Comparison of ENCODE assay signal across 8 cellular contexts in genomic region chr7:75170461-75170860, GRCh38.
DNase-seq lines count a peak whose midpoint lies in the region; ATAC-seq and TF ChIP-seq lines count a peak whose summit lies in the region.
"Not testable (repeated sequence)": the region's sequence is repeated elsewhere in the genome, so short reads cannot be mapped to it uniquely, and the experiment has no call there.

No MANE protein-coding gene starts in this region.

- intact Hi-C loops in activated CD8-positive, alpha-beta T cell treated with anti-CD3 and anti-CD28 coated beads for 36 hours (cut with micrococcal nuclease), result not testable (repeated sequence)

- H3K9me3 Mint-ChIP-seq in activated CD8-positive, alpha-beta T cell treated with anti-CD3 and anti-CD28 coated beads for 36 hours; activated naive CD4-positive, alpha-beta T cell treated with anti-CD3 and anti-CD28 coated beads, Interleukin-2, amount 50 U/mL, for 72 hours; stimulated activated effector memory CD8-positive, alpha-beta T cell treated with anti-CD3 and anti-CD28 coated beads, Interleukin-12 subunit alpha, Interleukin-12 subunit beta, amount 100 ng/mL, for 72 hours: not testable (repeated sequence)

- not testable (repeated sequence) for H3K4me3 Mint-ChIP-seq in activated CD8-positive, alpha-beta T cell treated with anti-CD3 and anti-CD28 coated beads for 36 hours; stimulated activated effector memory CD8-positive, alpha-beta T cell treated with anti-CD3 and anti-CD28 coated beads, Interleukin-12 subunit alpha, Interleukin-12 subunit beta, amount 100 ng/mL, for 72 hours

- not testable (repeated sequence) for H3K4me1 ChIP-seq in BLaER1 treated with 17β-estradiol and CSF1 and Interleukin-3, amounts not matched to agents 10 nM and 100 nM

- H3K36me3 ChIP-seq in BLaER1 treated with 17β-estradiol and CSF1 and Interleukin-3, amounts not matched to agents 10 nM and 100 nM, result not testable (repeated sequence)

- H3K36me3 Mint-ChIP-seq in activated CD8-positive, alpha-beta T cell treated with anti-CD3 and anti-CD28 coated beads for 36 hours (ENCODE audit: low read depth); activated naive CD4-positive, alpha-beta T cell treated with anti-CD3 and anti-CD28 coated beads, Interleukin-2, amount 50 U/mL, for 72 hours; stimulated activated effector memory CD8-positive, alpha-beta T cell treated with anti-CD3 and anti-CD28 coated beads, Interleukin-12 subunit alpha, Interleukin-12 subunit beta, amount 100 ng/mL, for 72 hours: not testable (repeated sequence)

- H4K20me1 ChIP-seq in BLaER1 treated with 17β-estradiol and CSF1 and Interleukin-3, amounts not matched to agents 10 nM and 100 nM, result not testable (repeated sequence)

- POLR2A ChIA-PET in activated CD8-positive, alpha-beta T cell treated with anti-CD3 and anti-CD28 coated beads for 36 hours (lab: Charles Lee), result not testable (repeated sequence)

- DNase-seq in activated CD8-positive, alpha-beta T cell treated with anti-CD3 and anti-CD28 coated beads for 36 hours; activated naive CD4-positive, alpha-beta T cell treated with anti-CD3 and anti-CD28 coated beads, Interleukin-2, amount 50 U/mL, for 72 hours (ENCODE audit: low spot score in 2 of 2); stimulated activated effector memory CD8-positive, alpha-beta T cell treated with anti-CD3 and anti-CD28 coated beads, Interleukin-12 subunit alpha, Interleukin-12 subunit beta, amount 100 ng/mL, for 72 hours (ENCODE audit: low spot score in 2 of 2): not testable (repeated sequence)

- H3K27ac ChIP-seq in BLaER1 treated with 17β-estradiol and CSF1 and Interleukin-3, amounts not matched to agents 10 nM and 100 nM, result peak overlapping the region in 4 of 11 experiments; percentile 45 to 61 (median 50); a peak in 4 of 22 replicates

- H3K4me2 ChIP-seq in BLaER1 treated with 17β-estradiol and CSF1 and Interleukin-3, amounts not matched to agents 10 nM and 100 nM, result peak overlapping the region in 7 of 11 experiments; percentile 48 to 76 (median 60); a peak in 9 of 22 replicates

- peak overlapping the region in 6 of 11 experiments; percentile 45 to 63 (median 58); a peak in 7 of 22 replicates for H3K9ac ChIP-seq in BLaER1 treated with 17β-estradiol and CSF1 and Interleukin-3, amounts not matched to agents 10 nM and 100 nM

- ATAC-seq in GM18868 (IDR thresholded peaks at IDR 0.05; ENCODE audit: unreplicated experiment) (peak; percentile 42), GM19468 (IDR thresholded peaks at IDR 0.05; ENCODE audit: extremely low read depth, unreplicated experiment) (peak; percentile 22), HG02678 (IDR thresholded peaks at IDR 0.05; ENCODE audit: unreplicated experiment) (peak; percentile 42), HG02885 (IDR thresholded peaks at IDR 0.05; ENCODE audit: poor library complexity, unreplicated experiment) (peak; percentile 42)
- peak; percentile 56 for ATAC-seq in activated CD8-positive, alpha-beta T cell treated with anti-CD3 and anti-CD28 coated beads for 36 hours
- ATAC-seq in activated naive CD4-positive, alpha-beta T cell treated with anti-CD3 and anti-CD28 coated beads, Interleukin-2, amount 50 U/mL, for 72 hours, result peak; percentile 51 to 70
- peak; percentile 88 for ATAC-seq in stimulated activated effector memory CD8-positive, alpha-beta T cell treated with anti-CD3 and anti-CD28 coated beads, Interleukin-12 subunit alpha, Interleukin-12 subunit beta, amount 100 ng/mL, for 72 hours

- CTCF ChIA-PET in activated CD8-positive, alpha-beta T cell treated with anti-CD3 and anti-CD28 coated beads for 36 hours (lab: Charles Lee), result not testable (repeated sequence)

- not testable (repeated sequence) for H3K9me3 ChIP-seq in BLaER1 treated with 17β-estradiol and CSF1 and Interleukin-3, amounts not matched to agents 10 nM and 100 nM (replicated peaks in 1 of 11)

- not testable (repeated sequence) for TF ChIP-seq CTCF in activated CD8-positive, alpha-beta T cell treated with anti-CD3 and anti-CD28 coated beads for 36 hours (IDR thresholded peaks at IDR 0.05)

- not testable (repeated sequence) for H3K27me3 ChIP-seq in BLaER1 treated with 17β-estradiol and CSF1 and Interleukin-3, amounts not matched to agents 10 nM and 100 nM

- H3K4me3 ChIP-seq in BLaER1 treated with 17β-estradiol and CSF1 and Interleukin-3, amounts not matched to agents 10 nM and 100 nM, result peak overlapping the region in 6 of 10 experiments; percentile 43 to 68 (median 56); a peak in 11 of 20 replicates

- H3K27me3 Mint-ChIP-seq in activated CD8-positive, alpha-beta T cell treated with anti-CD3 and anti-CD28 coated beads for 36 hours, result not testable (repeated sequence)

- H3K27ac Mint-ChIP-seq in activated CD8-positive, alpha-beta T cell treated with anti-CD3 and anti-CD28 coated beads for 36 hours; activated naive CD4-positive, alpha-beta T cell treated with anti-CD3 and anti-CD28 coated beads, Interleukin-2, amount 50 U/mL, for 72 hours; stimulated activated effector memory CD8-positive, alpha-beta T cell treated with anti-CD3 and anti-CD28 coated beads, Interleukin-12 subunit alpha, Interleukin-12 subunit beta, amount 100 ng/mL, for 72 hours: not testable (repeated sequence)

- not testable (repeated sequence) for H3K4me1 Mint-ChIP-seq in activated CD8-positive, alpha-beta T cell treated with anti-CD3 and anti-CD28 coated beads for 36 hours (ENCODE audit: low read depth); stimulated activated effector memory CD8-positive, alpha-beta T cell treated with anti-CD3 and anti-CD28 coated beads, Interleukin-12 subunit alpha, Interleukin-12 subunit beta, amount 100 ng/mL, for 72 hours

Comparison
In these comparisons a context has a peak if more than half of its experiments do, and no peak if none do; other contexts are left out.
1. ATAC-seq: peak in every context shown above with its lines; median percentile 88 in stimulated activated effector memory CD8-positive, alpha-beta T cell treated with anti-CD3 and anti-CD28 coated beads, Interleukin-12 subunit alpha, Interleukin-12 subunit beta, amount 100 ng/mL, for 72 hours; 60 in activated naive CD4-positive, alpha-beta T cell treated with anti-CD3 and anti-CD28 coated beads, Interleukin-2, amount 50 U/mL, for 72 hours; 56 in activated CD8-positive, alpha-beta T cell treated with anti-CD3 and anti-CD28 coated beads for 36 hours; 42 in GM18868; 42 in HG02678; 42 in HG02885; 22 in GM19468.